In genomic region chr15:59105839-59106238, GRCh38 we compare ENCODE assay signal across 9 cellular contexts. TPM values are rescaled to one million over a fixed set of nuclear protein-coding genes. Genes with fewer than 3 reads are reported as not detected.
DNase-seq lines count a peak whose midpoint lies in the region; ATAC-seq and TF ChIP-seq lines count a peak whose summit lies in the region.
"Had no signal": no experiment of that assay in that cellular context is flagged by ENCODE, and none has a peak within 500 bp of the region (broad histone marks: within the 10 kb centered on the region; RNA-seq: fewer than 3 reads in every experiment).

No MANE protein-coding gene starts in this region.

- intact Hi-C loops in esophagus muscularis mucosa (cut with DNase I) (loop anchor here (5.0 to 10.0 kb wide), 2 partner anchors 119 to 389 kb away; partner anchors contain the start of gene RNF111), cardiac septum (cut with DNase I) (no loop called here)

- peaks cover 34% of the 10 kb centered on the region for H3K4me1 Mint-ChIP-seq in T-helper 2 cell treated with Interferon-gamma antibody and Interleukin-4, amounts not matched to agents 5 μg/mL and 100 μg/mL, for 36 hours (ENCODE audit: low read depth)
- H3K4me1 Mint-ChIP-seq in stimulated activated naive B cell treated with anti-CD40 and anti-IgM and Interleukin-4, amounts not matched to agents 10 μg/mL and 1 μg/mL and 100 μg/mL, for 72 hours: peaks cover 6 to 8% of the 10 kb centered on the region in 2 donors

- H3K9me3 Mint-ChIP-seq in T-helper 2 cell treated with Interferon-gamma antibody and Interleukin-4, amounts not matched to agents 5 μg/mL and 100 μg/mL, for 36 hours: no peaks in the 10 kb centered on the region
- H3K9me3 Mint-ChIP-seq in stimulated activated naive B cell treated with anti-CD40 and anti-IgM and Interleukin-4, amounts not matched to agents 10 μg/mL and 1 μg/mL and 100 μg/mL, for 72 hours: no peaks in the 10 kb centered on the region

- H3K9me3 ChIP-seq in esophagus muscularis mucosa: no peaks in the 10 kb centered on the region

- H3K27me3 Mint-ChIP-seq in T-helper 2 cell treated with Interferon-gamma antibody and Interleukin-4, amounts not matched to agents 5 μg/mL and 100 μg/mL, for 36 hours (ENCODE audit: low read depth): no peaks in the 10 kb centered on the region
- H3K27me3 Mint-ChIP-seq in stimulated activated naive B cell treated with anti-CD40 and anti-IgM and Interleukin-4, amounts not matched to agents 10 μg/mL and 1 μg/mL and 100 μg/mL, for 72 hours: no peaks in the 10 kb centered on the region

- H3K4me3 ChIP-seq in fibroblast of villous mesenchyme (ENCODE audit: low read depth, low read length) (peak overlapping the region; percentile 98), esophagus muscularis mucosa (peak overlapping the region in 2 of 4 donors; percentile 57 to 60)

- 52% methylated on average over 3 of the region's 3 CpGs for WGBS in esophagus muscularis mucosa

- H3K27me3 ChIP-seq in esophagus muscularis mucosa: no peaks in the 10 kb centered on the region

- H3K27ac Mint-ChIP-seq in T-helper 2 cell treated with Interferon-gamma antibody and Interleukin-4, amounts not matched to agents 5 μg/mL and 100 μg/mL, for 36 hours: peak overlapping the region; percentile 100
- H3K27ac Mint-ChIP-seq in stimulated activated naive B cell treated with anti-CD40 and anti-IgM and Interleukin-4, amounts not matched to agents 10 μg/mL and 1 μg/mL and 100 μg/mL, for 72 hours: peak overlapping the region; percentile 96

- TF ChIP-seq EP300 in esophagus muscularis mucosa (IDR thresholded peaks at IDR 0.05): no peak

- peaks cover 4 to 15% (median 13%) of the 10 kb centered on the region in 4 donors for H3K4me1 ChIP-seq in esophagus muscularis mucosa

- no peak overlapping the region for H3K27ac ChIP-seq in esophagus muscularis mucosa (replicated peaks in 1 of 4)

- no peak for ATAC-seq in stimulated activated naive B cell treated with anti-CD40 and anti-IgM and Interleukin-4, amounts not matched to agents 10 μg/mL and 1 μg/mL and 100 μg/mL, for 72 hours (replicated peaks)

- no peak for DNase-seq in T-helper 2 cell treated with Interferon-gamma antibody and Interleukin-4, amounts not matched to agents 5 μg/mL and 100 μg/mL, for 36 hours (ENCODE audit: low spot score)
- DNase-seq in T-helper 2 cell (no peak), RPMI8226 (peak; percentile 40), fibroblast of villous mesenchyme (ENCODE audit: low read depth) (no peak), esophagus muscularis mucosa (ENCODE audit: extremely low spot score) (no peak), cardiac septum (ENCODE audit: low spot score) (no peak), foreskin melanocyte (no peak)
- no peak for DNase-seq in stimulated activated naive B cell treated with anti-CD40 and anti-IgM and Interleukin-4, amounts not matched to agents 10 μg/mL and 1 μg/mL and 100 μg/mL, for 72 hours
- DNase-seq: SHP77 treated with DMSO at 0.1 percent for 48 hours had no signal

- TF ChIP-seq POLR2A in esophagus muscularis mucosa (IDR thresholded peaks at IDR 0.05; ENCODE audit: low read depth): no peak

- TF ChIP-seq CTCF in fibroblast of villous mesenchyme (IDR thresholded peaks at IDR 0.05; ENCODE audit: insufficient read depth, low read depth, low read length) (peak; percentile 17), esophagus muscularis mucosa (IDR thresholded peaks at IDR 0.05) (no peak)

- peak overlapping the region; percentile 92 for H3K4me3 Mint-ChIP-seq in T-helper 2 cell treated with Interferon-gamma antibody and Interleukin-4, amounts not matched to agents 5 μg/mL and 100 μg/mL, for 36 hours
- H3K4me3 Mint-ChIP-seq in stimulated activated naive B cell treated with anti-CD40 and anti-IgM and Interleukin-4, amounts not matched to agents 10 μg/mL and 1 μg/mL and 100 μg/mL, for 72 hours: peak overlapping the region; percentile 83 to 86

- peaks cover 44% of the 10 kb centered on the region for H3K36me3 Mint-ChIP-seq in T-helper 2 cell treated with Interferon-gamma antibody and Interleukin-4, amounts not matched to agents 5 μg/mL and 100 μg/mL, for 36 hours (ENCODE audit: low read depth)
- H3K36me3 Mint-ChIP-seq in stimulated activated naive B cell treated with anti-CD40 and anti-IgM and Interleukin-4, amounts not matched to agents 10 μg/mL and 1 μg/mL and 100 μg/mL, for 72 hours: peaks cover 0 to 2% of the 10 kb centered on the region in 2 donors

- no peaks in the 10 kb centered on the region for H3K36me3 ChIP-seq in esophagus muscularis mucosa

RNA-seq across cellular contexts. Expression of gene CCNB2, which starts 0.9 kb away (rescaled TPM):
- 19.6 and 27.2 TPM in 2 replicates for total RNA-seq in fibroblast of villous mesenchyme
- total RNA-seq in esophagus muscularis mucosa: 1 to 10 TPM in 1 of 4 donors, not detected in 3; 1.6 TPM
- total RNA-seq in cardiac septum: 0.40 TPM
